Comparison of ENCODE assay signal across 11 cellular contexts in the genomic region with DNA sequence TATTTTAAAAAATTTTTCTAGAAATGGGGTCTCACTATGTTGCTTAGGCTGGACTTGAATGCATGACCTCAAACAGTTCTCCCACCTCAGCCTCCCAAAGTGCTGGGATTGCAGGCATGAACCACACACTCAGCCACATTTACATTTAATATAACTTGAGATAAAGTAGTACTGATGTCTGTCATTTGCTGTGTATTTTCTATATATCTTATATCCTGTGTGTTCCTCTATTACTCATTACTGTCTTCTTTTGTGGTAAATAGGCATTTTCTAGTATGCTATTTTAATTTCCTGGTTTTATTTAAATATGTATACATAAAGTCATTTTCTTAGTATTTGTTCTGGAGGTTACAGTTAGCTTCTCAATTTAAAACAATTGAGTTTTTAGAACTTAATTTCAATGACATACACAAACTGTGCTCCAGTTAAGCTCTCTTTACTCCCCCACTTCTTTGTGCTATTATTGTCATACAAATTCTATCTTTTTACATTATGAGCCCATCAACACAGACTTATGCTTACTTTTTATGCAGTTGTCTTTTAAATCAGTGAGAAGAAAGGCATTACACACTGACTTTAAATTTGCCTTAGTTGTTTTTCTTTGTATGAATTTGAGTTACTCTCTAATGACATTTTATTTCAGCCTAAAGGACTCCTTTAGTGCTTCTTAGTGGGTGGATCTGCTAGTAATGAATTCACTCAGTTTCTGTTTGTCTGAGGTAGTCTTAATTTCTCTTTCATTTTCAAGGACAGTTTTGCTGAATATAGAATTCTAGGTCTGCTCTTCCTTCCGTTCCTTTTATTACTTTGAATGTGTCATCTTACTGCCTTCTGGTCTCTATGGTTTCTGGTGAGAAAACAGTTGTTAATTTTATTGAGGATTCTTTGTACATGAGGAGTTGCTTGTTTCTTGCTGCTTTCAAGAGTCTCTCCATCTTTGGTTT. TPM values are rescaled to one million over a fixed set of nuclear protein-coding genes. Genes with fewer than 3 reads are reported as not detected.
DNase-seq lines count a peak whose midpoint lies in the region; ATAC-seq and TF ChIP-seq lines count a peak whose summit lies in the region.
"Had no signal": no experiment of that assay in that cellular context is flagged by ENCODE, and none has a peak within 500 bp of the region (broad histone marks: within the 10 kb centered on the region; RNA-seq: fewer than 3 reads in every experiment).

No MANE protein-coding gene starts in this region.

- H3K4me3 ChIP-seq in H7 (ENCODE audit: insufficient read depth, low read depth, low read length): no peak overlapping the region

- peak; percentile 69 for DNase-seq in GM13976 (ENCODE audit: low spot score)
- no peak for DNase-seq in activated naive CD4-positive, alpha-beta T cell treated with anti-CD3 and anti-CD28 coated beads, Interleukin-2, amount 50 U/mL, for 72 hours (ENCODE audit: low spot score in 2 of 2)
- no peak for DNase-seq in AG20443 (ENCODE audit: low spot score)
- DNase-seq in NCI-H1105 treated with DMSO at 0.1 percent for 48 hours (lab: John Stamatoyannopoulos, UW): no peak
- DNase-seq in H7: no peak
- no peak for DNase-seq in NCI-H526 treated with DMSO at 0.1 percent for 48 hours (lab: John Stamatoyannopoulos, UW)
- DNase-seq: activated CD8-positive, alpha-beta memory T cell treated with anti-CD3 and anti-CD28 coated beads for 24 hours; DMS79; GOT3 had no signal

- H3K27me3 ChIP-seq in H7 (ENCODE audit: control insufficient read depth, insufficient read depth, low read length): no peaks in the 10 kb centered on the region

- ATAC-seq in GM19468 (IDR thresholded peaks at IDR 0.05; ENCODE audit: extremely low read depth, unreplicated experiment) (peak; percentile 85), HG03103 (IDR thresholded peaks at IDR 0.05; ENCODE audit: low read depth, unreplicated experiment) (peak; percentile 73)
- ATAC-seq in activated naive CD4-positive, alpha-beta T cell treated with anti-CD3 and anti-CD28 coated beads, Interleukin-2, amount 50 U/mL, for 72 hours: peak; percentile 94 to 97

- peaks cover 0 to 16% of the 10 kb centered on the region in 2 donors for H3K36me3 Mint-ChIP-seq in activated naive CD4-positive, alpha-beta T cell treated with anti-CD3 and anti-CD28 coated beads, Interleukin-2, amount 50 U/mL, for 72 hours

- in situ Hi-C loops in GM13976 (cut with MboI; ENCODE audit: low sequenced_read_pairs, unreplicated experiment): no loop called here

- H3K9me3 Mint-ChIP-seq in activated naive CD4-positive, alpha-beta T cell treated with anti-CD3 and anti-CD28 coated beads, Interleukin-2, amount 50 U/mL, for 72 hours: peaks cover 8 to 13% of the 10 kb centered on the region in 2 donors

- peak overlapping the region; percentile 63 to 93 for H3K27ac Mint-ChIP-seq in activated naive CD4-positive, alpha-beta T cell treated with anti-CD3 and anti-CD28 coated beads, Interleukin-2, amount 50 U/mL, for 72 hours

- no peaks in the 10 kb centered on the region for H3K36me3 ChIP-seq in H7 (replicated peaks; ENCODE audit: control insufficient read depth, insufficient read depth, low read length)

- no peak for TF ChIP-seq CTCF in GM13976 (IDR thresholded peaks at IDR 0.05; ENCODE audit: borderline replicate concordance, control extremely low read depth, extremely low read depth, insufficient read depth, missing control alignments)

RNA-seq across cellular contexts. Expression of gene INPP4A, which starts 6.2 kb away (rescaled TPM):
- total RNA-seq in activated naive CD4-positive, alpha-beta T cell treated with anti-CD3 and anti-CD28 coated beads, Interleukin-2, amount 50 U/mL, for 72 hours: 10 to 100 TPM; 46.6 to 48.1 TPM
- total RNA-seq in H7 (2014; rRNA removed; shearing (Covaris generic)): 30.3 and 32.0 TPM in 2 replicates
